8 cellular contexts compared by ENCODE assay signal in genomic region chr12:50283924-50284236, GRCh38. TPM values are rescaled to one million over a fixed set of nuclear protein-coding genes. Genes with fewer than 3 reads are reported as not detected.
DNase-seq lines count a peak whose midpoint lies in the region; ATAC-seq and TF ChIP-seq lines count a peak whose summit lies in the region.

No MANE protein-coding gene starts in this region.

- peaks cover 7% of the 10 kb centered on the region for H3K4me1 Mint-ChIP-seq in stimulated activated memory B cell treated with anti-CD40 and anti-IgM and Interleukin-4, amounts not matched to agents 10 μg/mL and 1 μg/mL and 100 μg/mL, for 72 hours

- H3K36me3 Mint-ChIP-seq in stimulated activated memory B cell treated with anti-CD40 and anti-IgM and Interleukin-4, amounts not matched to agents 10 μg/mL and 1 μg/mL and 100 μg/mL, for 72 hours, result no peaks in the 10 kb centered on the region

- H3K36me3 ChIP-seq in adrenal gland (replicated peaks in 1 of 2) (no peaks in the 10 kb centered on the region), iPS-20b (ENCODE audit: insufficient read depth, low read depth, low read length) (no peaks in the 10 kb centered on the region)

- H3K27ac Mint-ChIP-seq in stimulated activated memory B cell treated with anti-CD40 and anti-IgM and Interleukin-4, amounts not matched to agents 10 μg/mL and 1 μg/mL and 100 μg/mL, for 72 hours, result peak overlapping the region; percentile 75

- peak overlapping the region; percentile 85 for H3K9ac ChIP-seq in iPS-20b (ENCODE audit: low read depth, low read length)

- no peaks in the 10 kb centered on the region for H3K27me3 Mint-ChIP-seq in stimulated activated memory B cell treated with anti-CD40 and anti-IgM and Interleukin-4, amounts not matched to agents 10 μg/mL and 1 μg/mL and 100 μg/mL, for 72 hours

- H3K4me1 ChIP-seq in adrenal gland (replicated peaks in 1 of 2) (peaks cover 20 to 44% of the 10 kb centered on the region in 2 donors), iPS-20b (ENCODE audit: insufficient read depth, low read length) (peaks cover 4% of the 10 kb centered on the region; the same call in 1 of the 2 replicates)

- H3K27ac ChIP-seq in adrenal gland (peak overlapping the region; percentile 68 to 92 (median 84)), iPS-20b (ENCODE audit: low read length) (no peak overlapping the region)

- DNase-seq in GM03348 (ENCODE audit: low spot score), result peak; percentile 43
- peak in 5 of 7 donors; percentile 34 to 47 (median 36) for DNase-seq in adrenal gland

- intact Hi-C loops in adrenal gland (cut with DNase I), result no loop called here

- ATAC-seq in HG02970 (IDR thresholded peaks at IDR 0.05; ENCODE audit: low FRiP score, unreplicated experiment) (peak; percentile 9), HG02763 (IDR thresholded peaks at IDR 0.05; ENCODE audit: unreplicated experiment) (no peak), HG03439 (IDR thresholded peaks at IDR 0.05; ENCODE audit: unreplicated experiment) (no peak), HG03520 (IDR thresholded peaks at IDR 0.05; ENCODE audit: unreplicated experiment) (no peak)
- ATAC-seq in stimulated activated memory B cell treated with anti-CD40 and anti-IgM and Interleukin-4, amounts not matched to agents 10 μg/mL and 1 μg/mL and 100 μg/mL, for 72 hours, result no peak

- H3K27me3 ChIP-seq in adrenal gland (no peaks in the 10 kb centered on the region), iPS-20b (ENCODE audit: insufficient read depth, low read length) (peaks cover 20% of the 10 kb centered on the region)

- WGBS in adrenal gland, 4 donors, result 19 to 30% (median 26%) methylated on average over 6 of the region's 6 CpGs

- no peaks in the 10 kb centered on the region for H3K9me3 ChIP-seq in adrenal gland (replicated peaks in 1 of 3)
- H3K9me3 ChIP-seq in iPS-20b (ENCODE audit: insufficient read depth, low read depth, low read length), result no peaks in the 10 kb centered on the region

- TF ChIP-seq POLR2A in adrenal gland (IDR thresholded peaks at IDR 0.05), result no peak

- TF ChIP-seq CTCF in adrenal gland (IDR thresholded peaks at IDR 0.05), result no peak

- no peaks in the 10 kb centered on the region for H3K9me3 Mint-ChIP-seq in stimulated activated memory B cell treated with anti-CD40 and anti-IgM and Interleukin-4, amounts not matched to agents 10 μg/mL and 1 μg/mL and 100 μg/mL, for 72 hours

- H3K4me3 ChIP-seq in adrenal gland (peak overlapping the region; percentile 44 to 89 (median 77)), iPS-20b (ENCODE audit: low read length) (peak overlapping the region; percentile 83)

- peak overlapping the region; percentile 88 for H3K4me3 Mint-ChIP-seq in stimulated activated memory B cell treated with anti-CD40 and anti-IgM and Interleukin-4, amounts not matched to agents 10 μg/mL and 1 μg/mL and 100 μg/mL, for 72 hours

RNA-seq across cellular contexts. Expression of gene LIMA1, which starts 0.6 kb away (rescaled TPM):
- 100 to 1,000 TPM in 3 of 8 donors, 10 to 100 TPM in 5; 44.3 to 134 (median 94.4) TPM for total RNA-seq in adrenal gland
- polyA plus RNA-seq in adrenal gland, result 10 to 100 TPM; 49.8 to 84.7 (median 61.0) TPM
